21 cellular contexts compared by ENCODE assay signal in the genomic region with DNA sequence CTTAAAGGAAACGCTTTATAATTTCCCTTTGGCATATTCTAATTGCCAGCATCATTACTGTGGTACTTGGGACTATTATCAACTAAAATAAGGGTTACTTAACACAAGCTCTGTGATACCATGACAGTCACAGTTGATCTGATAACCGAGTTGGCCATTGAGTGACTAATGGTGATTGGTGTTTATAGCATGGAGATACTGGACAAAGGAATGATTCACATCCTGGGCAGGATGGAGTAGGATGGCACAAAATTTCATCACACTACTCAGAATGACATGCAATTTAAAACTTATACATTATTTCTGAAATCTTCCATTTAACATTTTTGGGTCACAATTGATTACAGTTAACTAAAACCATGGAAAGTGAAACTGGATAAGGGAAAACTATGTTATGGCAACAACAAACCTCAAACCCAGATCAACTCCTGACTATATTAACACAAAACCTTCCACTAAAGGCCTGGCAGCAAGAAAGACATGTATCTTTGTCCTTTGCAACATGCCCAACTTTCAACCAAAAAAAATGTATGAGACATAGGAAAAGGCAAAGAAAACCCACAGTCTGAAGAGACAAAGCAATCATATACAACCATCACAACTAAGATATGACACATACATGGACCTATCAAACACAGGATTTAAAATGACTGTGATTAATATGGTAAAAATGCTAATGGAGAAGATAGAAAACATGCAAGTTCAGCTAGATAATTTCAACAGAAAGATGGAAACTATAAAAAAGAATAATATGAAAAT.
DNase-seq lines count a peak whose midpoint lies in the region; ATAC-seq, FAIRE-seq and TF ChIP-seq lines count a peak whose summit lies in the region.
"Had no signal": no experiment of that assay in that cellular context is flagged by ENCODE, and none has a peak within 500 bp of the region (broad histone marks: within the 10 kb centered on the region; RNA-seq: fewer than 3 reads in every experiment).

No MANE protein-coding gene starts in this region.

- BruUV-seq in HepG2 (replicated peaks; lab: Mats Ljungman, UMichigan) = no TSS peak

- no peak overlapping the region for H4K12ac ChIP-seq in trophoblast cell (ENCODE audit: low read depth, low read length)

- POLR2A ChIA-PET in HepG2 (lab: Yijun Ruan, JAX) = no interaction called here
- POLR2A ChIA-PET in naive thymus-derived CD8-positive, alpha-beta T cell (lab: Charles Lee) = no interaction called here

- TF ChIP-seq RAD21 in HepG2 (CRISPR knock-in tag; IDR thresholded peaks at IDR 0.05) = no peak

- no peaks in the 10 kb centered on the region for H3K9me3 ChIP-seq in trophoblast cell (ENCODE audit: insufficient read depth, low read depth, low read length)
- no peaks in the 10 kb centered on the region for H3K9me3 ChIP-seq in HepG2 (ENCODE audit: low read length)
- H3K9me3 ChIP-seq: HAP-1, upper lobe of right lung had no signal

- no peak overlapping the region for H2AK5ac ChIP-seq in trophoblast cell (ENCODE audit: low read length)

- intact Hi-C loops in HepG2 (cut with micrococcal nuclease; ENCODE audit: unreplicated experiment) = no loop called here

- H2AFZ ChIP-seq in trophoblast cell (ENCODE audit: insufficient read depth, low read length, poor library complexity) (no peak overlapping the region), HepG2 (ENCODE audit: low read length) (no peak overlapping the region)

- H3K9ac ChIP-seq in trophoblast cell (ENCODE audit: low read length) = no peak overlapping the region
- no peak overlapping the region for H3K9ac ChIP-seq in HepG2 (ENCODE audit: insufficient read depth, low read depth, low read length)

- H3K27ac Mint-ChIP-seq in naive thymus-derived CD8-positive, alpha-beta T cell = no peak overlapping the region
- H3K27ac Mint-ChIP-seq: activated CD4-positive, alpha-beta T cell treated with anti-CD3 and anti-CD28 coated beads, Interleukin-2, amount 10 ng/mL, durations not matched to agents 24 days and 14 days; endodermal cell; stimulated activated naive CD8-positive, alpha-beta T cell treated with anti-CD3 and anti-CD28 coated beads, Interleukin-15, Interleukin-2, amounts not matched to agents 100 ng/mL and 50 ng/mL, for 24 hours had no signal

- TF ChIP-seq EP300 in HepG2 (IDR thresholded peaks at IDR 0.05; ENCODE audit: low read depth in 2 of 2, low read length in 2 of 2) (no peak), HepG2 (CRISPR knock-in tag; IDR thresholded peaks at IDR 0.05; ENCODE audit: borderline replicate concordance) (no peak)

- H3K4me1 ChIP-seq in trophoblast cell (ENCODE audit: control insufficient read depth in 1 of 2, insufficient read depth in 2 of 2, low read length in 2 of 2) = no peaks in the 10 kb centered on the region
- H3K4me1 ChIP-seq in HepG2 (ENCODE audit: insufficient read depth, low read length) = no peaks in the 10 kb centered on the region
- H3K4me1 ChIP-seq: HAP-1, left lung, Peyer's patch, right atrium auricular region, upper lobe of right lung had no signal

- FAIRE-seq in H54 (lab: Jason Lieb, UNC) (peak; percentile 93), HepG2 (lab: Jason Lieb, UNC) (no peak)
- FAIRE-seq: G401.6 had no signal

- H3K4ac ChIP-seq in trophoblast cell (ENCODE audit: low read depth, low read length) = no peak overlapping the region

- H2BK5ac ChIP-seq in trophoblast cell (ENCODE audit: low read depth, low read length, poor library complexity) = no peak overlapping the region

- no peak overlapping the region for H4K8ac ChIP-seq in trophoblast cell (ENCODE audit: low read depth, low read length)

- H3K9me3 Mint-ChIP-seq in naive thymus-derived CD8-positive, alpha-beta T cell = peaks cover 9 to 32% (median 15%) of the 10 kb centered on the region in 9 donors
- H3K9me3 Mint-ChIP-seq: endodermal cell had no signal

- H3K18ac ChIP-seq in trophoblast cell (ENCODE audit: low read length) = no peak overlapping the region

- DNase-seq in H54 (ENCODE audit: insufficient read length, low spot score) (no peak), RKO (ENCODE audit: low spot score) (peak; percentile 84), epithelial cell of prostate (ENCODE audit: low read depth, low spot score) (peak; percentile 50), trophoblast cell (peak; percentile 23 to 75), HepG2 (ENCODE audit: low spot score) (no peak)
- no peak for DNase-seq in naive thymus-derived CD8-positive, alpha-beta T cell
- no peak for DNase-seq in activated CD4-positive, alpha-beta T cell treated with anti-CD3 and anti-CD28 coated beads, Interleukin-2, amount 50 U/mL, for 1 hour
- DNase-seq: activated CD4-positive, alpha-beta T cell treated with anti-CD3 and anti-CD28 coated beads, Interleukin-2, amount 10 ng/mL, durations not matched to agents 24 days and 14 days; activated naive CD4-positive, alpha-beta T cell; anterior cingulate cortex; Calu3; endodermal cell; Kasumi-1; left lung; NCI-H1436; Peyer's patch; upper lobe of right lung had no signal

- H2BK120ac ChIP-seq in trophoblast cell (ENCODE audit: insufficient read depth, low read length, poor library complexity) = no peak overlapping the region

- H3K4me3 ChIP-seq in trophoblast cell (ENCODE audit: low read depth, low read length) (no peak overlapping the region), HepG2 (replicated peaks in 1 of 3; ENCODE audit: insufficient read depth in 1 of 3, low read depth in 2 of 3, low read length in 3 of 3) (no peak overlapping the region)
- H3K4me3 ChIP-seq: HAP-1, left lung, Peyer's patch, right atrium auricular region, upper lobe of right lung had no signal

- H3K14ac ChIP-seq in trophoblast cell (ENCODE audit: low read length) = no peak overlapping the region

- H2BK12ac ChIP-seq in trophoblast cell (ENCODE audit: low read length) = no peak overlapping the region

- peaks cover 7 to 23% (median 16%) of the 10 kb centered on the region in 5 donors for H3K27me3 Mint-ChIP-seq in naive thymus-derived CD8-positive, alpha-beta T cell

- TF ChIP-seq POLR2A in H54 (IDR thresholded peaks at IDR 0.05; ENCODE audit: low read depth, low read length) (no peak), HepG2 (IDR thresholded peaks at IDR 0.05; ENCODE audit: insufficient read depth in 1 of 2, low read depth in 2 of 2, low read length in 2 of 2) (no peak)

- H3K79me1 ChIP-seq in trophoblast cell (ENCODE audit: low read length) = no peaks in the 10 kb centered on the region

- no peak for ATAC-seq in HepG2
- no peak for ATAC-seq in naive thymus-derived CD8-positive, alpha-beta T cell
- ATAC-seq: left lung, upper lobe of right lung had no signal

- H3K79me2 ChIP-seq in trophoblast cell (ENCODE audit: control insufficient read depth, insufficient read depth, low read length, poor library complexity) = no peaks in the 10 kb centered on the region
- no peaks in the 10 kb centered on the region for H3K79me2 ChIP-seq in HepG2 (ENCODE audit: insufficient read depth, low read length)

- H4K20me1 ChIP-seq in HepG2 (ENCODE audit: insufficient read depth, low read length) = no peaks in the 10 kb centered on the region

- H3K36me3 ChIP-seq in trophoblast cell (ENCODE audit: control insufficient read depth in 1 of 2, insufficient read depth in 2 of 2, low read length in 2 of 2) (no peaks in the 10 kb centered on the region), HepG2 (replicated peaks in 1 of 2; ENCODE audit: control insufficient read depth in 1 of 2, insufficient read depth in 2 of 2, low read length in 2 of 2) (no peaks in the 10 kb centered on the region)
- H3K36me3 ChIP-seq: HAP-1, left lung, Peyer's patch, right atrium auricular region, upper lobe of right lung had no signal

- no peak overlapping the region for H3K4me3 Mint-ChIP-seq in naive thymus-derived CD8-positive, alpha-beta T cell
- H3K4me3 Mint-ChIP-seq: activated CD4-positive, alpha-beta T cell treated with anti-CD3 and anti-CD28 coated beads, Interleukin-2, amount 10 ng/mL, durations not matched to agents 24 days and 14 days; endodermal cell; stimulated activated naive CD8-positive, alpha-beta T cell treated with anti-CD3 and anti-CD28 coated beads, Interleukin-15, Interleukin-2, amounts not matched to agents 100 ng/mL and 50 ng/mL, for 24 hours had no signal

- H3K4me1 Mint-ChIP-seq in naive thymus-derived CD8-positive, alpha-beta T cell = no peaks in the 10 kb centered on the region
- H3K4me1 Mint-ChIP-seq: activated CD4-positive, alpha-beta T cell treated with anti-CD3 and anti-CD28 coated beads, Interleukin-2, amount 10 ng/mL, durations not matched to agents 24 days and 14 days; endodermal cell had no signal

- no peak for TF ChIP-seq CTCF in HepG2 (CRISPR knock-in tag; IDR thresholded peaks at IDR 0.05)

- WGBS in trophoblast cell (ENCODE audit: extremely low coverage, insufficient coverage, insufficient read length) = no CpG with 5 or more reads among the region's 2 CpGs
- 7% methylated on average over 2 of the region's 2 CpGs for WGBS in HepG2 (ENCODE audit: low lambda C conversion rate)

- CTCF ChIA-PET in HepG2 (lab: Yijun Ruan, JAX; ENCODE audit: low intra/inter-chr PET ratio, low total read pairs) = no interaction called here

- H4K91ac ChIP-seq in trophoblast cell (ENCODE audit: low read depth, low read length) = no peak overlapping the region

- peaks cover 0 to 21% (median 0%) of the 10 kb centered on the region in 3 donors for H3K36me3 Mint-ChIP-seq in naive thymus-derived CD8-positive, alpha-beta T cell

- no peaks in the 10 kb centered on the region for H3K27me3 ChIP-seq in trophoblast cell (ENCODE audit: insufficient read depth, low read length)
- no peaks in the 10 kb centered on the region; a peak in 1 of 5 replicates for H3K27me3 ChIP-seq in HepG2 (ENCODE audit: control insufficient read depth in 1 of 2, insufficient read depth in 2 of 2, low read length in 2 of 2)
- H3K27me3 ChIP-seq: left lung, Peyer's patch, right atrium auricular region, upper lobe of right lung had no signal

- in situ Hi-C loops in HepG2 (cut with HindIII; ENCODE audit: extremely low pct_ligation_motif_present, low pct_unique_long_range_greater_than_20kb) = no loop called here

- H3K4me2 ChIP-seq in trophoblast cell (ENCODE audit: low read length) (no peak overlapping the region), HepG2 (ENCODE audit: low read depth, low read length) (no peak overlapping the region)

- H3K23ac ChIP-seq in trophoblast cell (ENCODE audit: low read length) = no peak overlapping the region

- H3K27ac ChIP-seq in epithelial cell of prostate = peak overlapping the region; percentile 96
- H3K27ac ChIP-seq in trophoblast cell (ENCODE audit: low read depth, low read length) = no peak overlapping the region
- H3K27ac ChIP-seq in HepG2 (ENCODE audit: extremely low read length, insufficient read depth, low read length) = no peak overlapping the region
- H3K27ac ChIP-seq: left lung, Peyer's patch, right atrium auricular region, upper lobe of right lung had no signal

Comparison
In these comparisons a context has a peak if more than half of its experiments do, and no peak if none do; other contexts are left out.
1. DNase-seq: peak in RKO (single experiment), epithelial cell of prostate (single experiment) and trophoblast cell (2 of 2); none in H54 (single experiment), HepG2 (single experiment), naive thymus-derived CD8-positive, alpha-beta T cell (0 of 10) and activated CD4-positive, alpha-beta T cell treated with anti-CD3 and anti-CD28 coated beads, Interleukin-2, amount 50 U/mL, for 1 hour (single experiment).